In the genomic region with DNA sequence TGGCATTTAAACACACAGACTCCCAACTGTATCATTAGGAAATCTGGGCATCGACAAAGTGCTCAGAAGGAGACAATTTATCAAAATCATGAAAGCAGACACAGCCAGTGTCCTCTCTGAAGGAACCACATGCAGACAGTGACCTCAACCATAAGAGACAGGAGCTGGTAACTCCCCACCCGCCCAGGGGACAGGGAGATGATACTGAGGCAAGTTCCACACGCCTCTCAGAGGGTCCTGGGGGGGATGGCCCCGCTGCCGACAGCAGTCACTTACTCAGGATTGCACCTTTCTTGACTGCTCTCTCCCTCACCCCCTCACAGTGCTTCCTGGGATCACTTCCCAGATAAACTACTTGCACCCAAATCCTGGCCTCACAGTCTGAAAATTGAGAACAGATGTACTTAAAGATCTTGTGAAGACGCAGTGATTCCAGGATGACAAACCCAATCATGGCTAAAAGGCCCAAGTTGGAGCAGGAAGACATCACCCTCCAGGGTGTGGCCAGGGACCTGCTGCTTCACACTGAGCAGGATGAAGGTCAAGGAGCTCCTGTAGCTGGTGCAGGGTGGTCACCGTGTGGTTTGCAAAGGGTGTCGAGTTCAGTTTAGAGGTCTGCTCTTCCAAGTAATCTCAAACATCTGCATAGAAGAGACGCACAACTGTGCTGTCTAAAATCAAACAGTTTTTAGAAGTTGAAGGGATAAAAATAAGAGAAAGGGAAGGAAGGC, we compare ENCODE assay signal across 21 cellular contexts.
"Had no signal": no experiment of that assay in that cellular context is flagged by ENCODE, and none has a peak within 500 bp of the region (broad histone marks: within the 10 kb centered on the region; RNA-seq: fewer than 3 reads in every experiment).

No MANE protein-coding gene starts in this region.

- H3K27ac Mint-ChIP-seq: IgD-negative memory B cell had no signal

- H3K4me3 Mint-ChIP-seq: IgD-negative memory B cell had no signal

- H3K27ac ChIP-seq: HL-60, KMS-11 had no signal

- ATAC-seq: K562 had no signal

- H3K4me3 ChIP-seq: K562 had no signal

- DNase-seq: Kasumi-1, MM.1S, NCI-H1092 treated with DMSO at 0.1 percent for 48 hours, NCI-H1436 treated with DMSO at 0.1 percent for 48 hours, NCI-H1694, NCI-H187 treated with DMSO at 0.1 percent for 48 hours, NCI-H2029 treated with DMSO at 0.1 percent for 48 hours, NCI-H2227 treated with DMSO at 0.1 percent for 48 hours, NCI-H446, NCI-H510A, NCI-H524 treated with DMSO at 0.1 percent for 48 hours, NCI-H69, NCI-H774, Right ventricle myocardium superior, RPMI8226, SK-N-SH, SW 1271 had no signal
